In the genomic region with DNA sequence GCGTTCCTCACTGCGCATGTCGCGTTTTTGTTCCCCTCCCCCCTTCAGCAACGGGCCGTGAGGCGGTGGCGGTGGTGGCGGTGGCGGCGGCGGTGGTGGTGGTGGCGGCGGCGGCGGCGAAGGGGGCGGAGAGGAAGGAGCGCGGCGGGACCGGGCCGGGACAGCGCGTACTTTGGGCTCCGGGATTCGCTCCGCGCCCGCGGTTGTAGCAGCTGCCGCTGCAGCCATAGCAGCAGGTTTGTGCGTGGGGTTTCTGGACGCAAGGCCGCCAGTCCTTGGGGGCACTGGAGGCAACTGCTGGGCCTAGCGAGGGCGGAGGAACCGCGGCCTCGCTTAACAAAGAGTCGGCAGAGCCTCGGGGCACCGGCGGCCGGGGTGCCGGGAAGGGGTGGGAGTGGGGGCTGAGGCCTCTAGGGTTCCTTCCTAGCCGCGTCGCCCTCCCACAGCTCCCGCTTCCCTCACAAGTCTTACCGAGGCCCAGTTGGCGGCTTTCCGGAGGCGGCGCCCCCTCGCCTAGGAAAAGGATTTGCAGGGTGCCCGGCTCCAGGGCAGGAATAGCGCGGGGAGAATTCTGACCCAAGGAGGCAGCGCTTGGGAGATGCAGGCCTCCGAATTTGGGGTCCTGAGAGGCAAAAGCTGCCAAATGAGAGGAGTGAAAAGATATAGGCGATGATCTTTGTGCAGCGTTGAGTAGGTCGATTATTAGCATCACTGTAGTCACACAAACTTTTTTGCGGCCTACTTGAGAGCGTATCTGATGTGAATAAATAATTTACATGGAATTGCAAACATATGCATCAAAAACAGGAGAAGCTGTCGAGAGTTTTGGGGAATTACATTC, we compare ENCODE assay signal across 8 cellular contexts. TPM values are rescaled to one million over a fixed set of nuclear protein-coding genes. Genes with fewer than 3 reads are reported as not detected.
DNase-seq lines count a peak whose midpoint lies in the region; ATAC-seq and TF ChIP-seq lines count a peak whose summit lies in the region.

A gene with protein sequence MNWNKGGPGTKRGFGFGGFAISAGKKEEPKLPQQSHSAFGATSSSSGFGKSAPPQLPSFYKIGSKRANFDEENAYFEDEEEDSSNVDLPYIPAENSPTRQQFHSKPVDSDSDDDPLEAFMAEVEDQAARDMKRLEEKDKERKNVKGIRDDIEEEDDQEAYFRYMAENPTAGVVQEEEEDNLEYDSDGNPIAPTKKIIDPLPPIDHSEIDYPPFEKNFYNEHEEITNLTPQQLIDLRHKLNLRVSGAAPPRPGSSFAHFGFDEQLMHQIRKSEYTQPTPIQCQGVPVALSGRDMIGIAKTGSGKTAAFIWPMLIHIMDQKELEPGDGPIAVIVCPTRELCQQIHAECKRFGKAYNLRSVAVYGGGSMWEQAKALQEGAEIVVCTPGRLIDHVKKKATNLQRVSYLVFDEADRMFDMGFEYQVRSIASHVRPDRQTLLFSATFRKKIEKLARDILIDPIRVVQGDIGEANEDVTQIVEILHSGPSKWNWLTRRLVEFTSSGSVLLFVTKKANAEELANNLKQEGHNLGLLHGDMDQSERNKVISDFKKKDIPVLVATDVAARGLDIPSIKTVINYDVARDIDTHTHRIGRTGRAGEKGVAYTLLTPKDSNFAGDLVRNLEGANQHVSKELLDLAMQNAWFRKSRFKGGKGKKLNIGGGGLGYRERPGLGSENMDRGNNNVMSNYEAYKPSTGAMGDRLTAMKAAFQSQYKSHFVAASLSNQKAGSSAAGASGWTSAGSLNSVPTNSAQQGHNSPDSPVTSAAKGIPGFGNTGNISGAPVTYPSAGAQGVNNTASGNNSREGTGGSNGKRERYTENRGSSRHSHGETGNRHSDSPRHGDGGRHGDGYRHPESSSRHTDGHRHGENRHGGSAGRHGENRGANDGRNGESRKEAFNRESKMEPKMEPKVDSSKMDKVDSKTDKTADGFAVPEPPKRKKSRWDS (plus strand): TSS at position 30 of the 841 bp plus-strand sequence. CDS start 12,880 bp downstream, outside the sequence.

- no peak for TF ChIP-seq CTCF in astrocyte of the cerebellum (IDR thresholded peaks at IDR 0.05; ENCODE audit: low read depth, low read length, missing control alignments)

- DNase-seq in stimulated activated CD4-positive, alpha-beta T cell treated with anti-CD3 and anti-CD28 coated beads, Interleukin-12 subunit alpha, Interleukin-12 subunit beta, amount 100 ng/mL, for 24 hours (ENCODE audit: low read depth in 2 of 2) = peak; percentile 82 to 84
- no peak for DNase-seq in stimulated activated CD4-positive, alpha-beta T cell treated with anti-CD3 and anti-CD28 coated beads, Interleukin-15, amount 100 ng/mL, for 24 hours
- DNase-seq in HK-2 (ENCODE audit: unreplicated experiment) (peak; percentile 91), SJCRH30 (peak; percentile 54 to 63), astrocyte of the cerebellum (ENCODE audit: low read depth) (peak; percentile 22), hypothalamus (lab: John Stamatoyannopoulos, UW) (peak in 36 of 51 donors; percentile 17 to 88 (median 50)), sciatic nerve (ENCODE audit: low spot score) (peak; percentile 94), NCI-H2196 treated with DMSO at 0.1 percent for 48 hours (lab: John Stamatoyannopoulos, UW; ENCODE audit: unreplicated experiment) (no peak)

- intact Hi-C loops in sciatic nerve (cut with DNase I) = no loop called here

- H3K27ac ChIP-seq in SJCRH30 = peak within 1 kb of the TSS; percentile 96

- H3K9me3 ChIP-seq in SJCRH30 (replicated peaks) = no peaks in the 10 kb centered on the region

- peaks cover 13% of the 10 kb centered on the region for H3K36me3 ChIP-seq in SJCRH30

- ATAC-seq in sciatic nerve = no peak

- no peaks in the 10 kb centered on the region for H3K4me1 ChIP-seq in SJCRH30

- no peaks in the 10 kb centered on the region for H3K27me3 ChIP-seq in SJCRH30

- H3K4me3 ChIP-seq in SJCRH30 (peak within 1 kb of the TSS; percentile 74), astrocyte of the cerebellum (ENCODE audit: low read depth, low read length) (peak within 1 kb of the TSS; percentile 82)

- in situ Hi-C loops in astrocyte of the cerebellum (cut with HindIII; ENCODE audit: low sequenced_read_pairs) = no loop called here

RNA-seq across cellular contexts. Expression of the gene that starts here (rescaled TPM):
- total RNA-seq in SJCRH30 (2014; rRNA removed; shearing (Covaris generic)) = 64.5 and 78.7 TPM in 2 replicates
- total RNA-seq in sciatic nerve = 139 TPM

Comparison
In these comparisons a context has a peak if more than half of its experiments do, and no peak if none do; other contexts are left out.
1. DNase-seq: peak in stimulated activated CD4-positive, alpha-beta T cell treated with anti-CD3 and anti-CD28 coated beads, Interleukin-12 subunit alpha, Interleukin-12 subunit beta, amount 100 ng/mL, for 24 hours (2 of 2), HK-2 (single experiment), SJCRH30 (2 of 2), astrocyte of the cerebellum (single experiment), hypothalamus (36 of 51) and sciatic nerve (single experiment); none in stimulated activated CD4-positive, alpha-beta T cell treated with anti-CD3 and anti-CD28 coated beads, Interleukin-15, amount 100 ng/mL, for 24 hours (single experiment) and NCI-H2196 treated with DMSO at 0.1 percent for 48 hours (single experiment).